ENCODE assay signal across 18 cellular contexts in the genomic region with DNA sequence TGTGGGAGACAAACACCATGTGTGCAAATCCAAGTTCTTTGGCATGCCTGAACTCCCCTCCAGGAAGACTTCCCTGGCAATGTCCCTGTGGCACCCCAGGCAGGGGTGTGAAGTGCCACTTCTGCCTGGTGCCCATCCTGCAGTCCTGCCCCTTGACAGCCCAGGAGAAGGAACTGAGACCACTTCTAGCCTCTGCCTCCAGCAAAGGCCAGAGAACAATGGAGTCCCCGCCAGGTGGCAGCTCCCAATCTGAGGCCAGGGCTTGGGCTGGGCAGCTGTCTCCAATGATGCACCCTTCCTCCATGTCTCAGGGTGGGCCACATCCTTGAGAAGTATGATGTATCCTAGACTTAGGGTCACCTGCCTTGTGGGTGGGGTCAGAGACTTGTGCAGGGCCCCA. TPM values are rescaled to one million over a fixed set of nuclear protein-coding genes. Genes with fewer than 3 reads are reported as not detected.
DNase-seq lines count a peak whose midpoint lies in the region; ATAC-seq and TF ChIP-seq lines count a peak whose summit lies in the region.
"Had no signal": no experiment of that assay in that cellular context is flagged by ENCODE, and none has a peak within 500 bp of the region (broad histone marks: within the 10 kb centered on the region; RNA-seq: fewer than 3 reads in every experiment).

No MANE protein-coding gene starts in this region.

- DNase-seq in GM06990 (ENCODE audit: extremely low read depth, insufficient read length) (no peak), GM23338 (ENCODE audit: low spot score) (no peak), chondrocyte (ENCODE audit: low spot score) (peak; percentile 46), spleen (peak; percentile 37), T-helper 2 cell (no peak), stomach (no peak), NCI-H1436 (lab: John Stamatoyannopoulos, UW) (no peak), mucosa of descending colon (no peak)
- DNase-seq: COR-L47, HCEC 1CT, NCI-H146, NCI-H2081 treated with DMSO at 0.1 percent for 48 hours, NCI-H2227 treated with DMSO at 0.1 percent for 48 hours, NCI-H524 treated with DMSO at 0.1 percent for 48 hours, Right ventricle myocardium superior had no signal

- H3K36me3 Mint-ChIP-seq in GM23338 (ENCODE audit: low read depth) = no peaks in the 10 kb centered on the region
- H3K36me3 Mint-ChIP-seq in chondrocyte (ENCODE audit: low read depth) = no peaks in the 10 kb centered on the region
- H3K36me3 Mint-ChIP-seq: CD14-positive monocyte had no signal

- H3K4me3 Mint-ChIP-seq in GM23338 = no peak overlapping the region
- no peak overlapping the region for H3K4me3 Mint-ChIP-seq in chondrocyte (ENCODE audit: unreplicated experiment)
- H3K4me3 Mint-ChIP-seq: CD14-positive monocyte had no signal

- H3K4me1 ChIP-seq in GM23338 (ENCODE audit: insufficient read depth) = no peaks in the 10 kb centered on the region; the same call in 1 of the 2 replicates
- no peaks in the 10 kb centered on the region for H3K4me1 ChIP-seq in spleen
- peaks cover 0 to 10% (median 2%) of the 10 kb centered on the region in 4 donors for H3K4me1 ChIP-seq in stomach
- H3K4me1 ChIP-seq in mucosa of descending colon (ENCODE audit: low read depth) = no peaks in the 10 kb centered on the region

- ATAC-seq in GM23338 = peak; percentile 4; the same call in 2 of the 3 replicates
- ATAC-seq in mucosa of descending colon = no peak

- H3K4me3 ChIP-seq in GM06990 (replicated peaks; ENCODE audit: low read depth, low read length) = no peak overlapping the region
- H3K4me3 ChIP-seq in GM23338 = no peak overlapping the region
- H3K4me3 ChIP-seq in spleen = no peak overlapping the region
- H3K4me3 ChIP-seq in stomach = no peak overlapping the region
- no peak overlapping the region for H3K4me3 ChIP-seq in mucosa of descending colon

- intact Hi-C loops in spleen (cut with DNase I; ENCODE audit: low total_unique reads) = no loop called here
- intact Hi-C loops in stomach (cut with DNase I; ENCODE audit: low total_unique reads) = no loop called here
- intact Hi-C loops in mucosa of descending colon (cut with DNase I, micrococcal nuclease) = no loop called here

- no peaks in the 10 kb centered on the region; the same call in 1 of the 2 replicates for H3K27me3 ChIP-seq in GM06990 (replicated peaks; ENCODE audit: control insufficient read depth, insufficient read depth, low read length)
- no peaks in the 10 kb centered on the region for H3K27me3 ChIP-seq in GM23338 (ENCODE audit: insufficient read depth)
- H3K27me3 ChIP-seq in spleen (replicated peaks in 1 of 7) = no peaks in the 10 kb centered on the region
- H3K27me3 ChIP-seq in stomach = no peaks in the 10 kb centered on the region

- H2AFZ ChIP-seq in GM23338 = peak overlapping the region; percentile 93; the same call in 1 of the 2 replicates

- H4K20me1 ChIP-seq in GM23338 (replicated peaks; ENCODE audit: insufficient read depth) = no peaks in the 10 kb centered on the region

- no peaks in the 10 kb centered on the region for H3K9me3 ChIP-seq in spleen
- H3K9me3 ChIP-seq in stomach = no peaks in the 10 kb centered on the region
- H3K9me3 ChIP-seq in mucosa of descending colon = no peaks in the 10 kb centered on the region

- no peaks in the 10 kb centered on the region for H3K9me2 ChIP-seq in GM23338 (ENCODE audit: insufficient read depth)

- no peaks in the 10 kb centered on the region for H3K9me3 Mint-ChIP-seq in GM23338
- no peaks in the 10 kb centered on the region for H3K9me3 Mint-ChIP-seq in chondrocyte (ENCODE audit: low read depth)

- H3K27ac ChIP-seq in GM23338 (ENCODE audit: low read depth) = no peak overlapping the region
- H3K27ac ChIP-seq in spleen = no peak overlapping the region
- no peak overlapping the region for H3K27ac ChIP-seq in stomach

- 93 to 100% (median 95%) methylated on average over 1 of the region's 1 CpG; no CpG with 5 or more reads in 2 of the 5 donors for WGBS in spleen, 5 donors
- 93 to 94% (median 94%) methylated on average over 1 of the region's 1 CpG; no CpG with 5 or more reads in 2 of the 5 donors for WGBS in stomach, 5 donors

- no peaks in the 10 kb centered on the region for H3K36me3 ChIP-seq in GM06990 (ENCODE audit: control insufficient read depth, insufficient read depth, low read length)
- H3K36me3 ChIP-seq in GM23338 (ENCODE audit: insufficient read depth) = no peaks in the 10 kb centered on the region
- H3K36me3 ChIP-seq in spleen = no peaks in the 10 kb centered on the region
- H3K36me3 ChIP-seq in stomach = no peaks in the 10 kb centered on the region
- H3K36me3 ChIP-seq in mucosa of descending colon (ENCODE audit: low read depth) = no peaks in the 10 kb centered on the region

- no peaks in the 10 kb centered on the region for H3F3A ChIP-seq in GM23338 (replicated peaks; ENCODE audit: low read depth)

- H3K79me2 ChIP-seq in GM23338 (replicated peaks; ENCODE audit: insufficient read depth) = no peaks in the 10 kb centered on the region

- H3K27ac Mint-ChIP-seq in GM23338 (no peak overlapping the region), chondrocyte (ENCODE audit: unreplicated experiment) (no peak overlapping the region)

- TF ChIP-seq CTCF in GM06990 (IDR thresholded peaks at IDR 0.05; ENCODE audit: insufficient read depth, low read length, poor library complexity, severe bottlenecking) = peak; percentile 23
- peak in 1 of 2 experiments; percentile 33; a peak in 2 of 4 replicates for TF ChIP-seq CTCF in GM23338 (conservative IDR thresholded peaks at IDR 0.05; ENCODE audit: low read depth in 2 of 2)
- TF ChIP-seq CTCF in chondrocyte (IDR thresholded peaks at IDR 0.05) = no peak
- no peak for TF ChIP-seq CTCF in spleen (IDR thresholded peaks at IDR 0.05 in 8 of 11, conservative IDR thresholded peaks at IDR 0.05 in 3 of 11)
- TF ChIP-seq CTCF in stomach (IDR thresholded peaks at IDR 0.05) = no peak
- no peak for TF ChIP-seq CTCF in mucosa of descending colon (IDR thresholded peaks at IDR 0.05)

- peaks cover 31% of the 10 kb centered on the region for H3K4me1 Mint-ChIP-seq in GM23338
- peaks cover 4% of the 10 kb centered on the region for H3K4me1 Mint-ChIP-seq in chondrocyte (ENCODE audit: low read depth)
- H3K4me1 Mint-ChIP-seq: CD14-positive monocyte had no signal

- H3K4me2 ChIP-seq in GM23338 = no peak overlapping the region

- H3K27me3 Mint-ChIP-seq in GM23338 (ENCODE audit: insufficient read depth, low read depth, poor library complexity) (peaks cover 21% of the 10 kb centered on the region), chondrocyte (ENCODE audit: low read depth) (no peaks in the 10 kb centered on the region)

- TF ChIP-seq POLR2A in spleen (IDR thresholded peaks at IDR 0.05) (no peak), stomach (IDR thresholded peaks at IDR 0.05) (no peak)

- no peak for TF ChIP-seq EP300 in stomach (IDR thresholded peaks at IDR 0.05)

TF ChIP-seq in GM23338, 12 proteins besides CTCF, POLR2A, EP300 and RAD21 (continues in another document):
- TF ChIP-seq CREB1 (CRISPR knock-in tag; IDR thresholded peaks at IDR 0.05; ENCODE audit: low read depth) (no peak), NANOG (IDR thresholded peaks at IDR 0.05; ENCODE audit: borderline replicate concordance) (no peak), ETS1 (IDR thresholded peaks at IDR 0.05) (no peak), ZNF114 (CRISPR knock-in tag; IDR thresholded peaks at IDR 0.05) (no peak), ZNF331 (CRISPR knock-in tag; IDR thresholded peaks at IDR 0.05; ENCODE audit: low read depth) (no peak)

RNA-seq across cellular contexts. Expression of gene FXYD4, which starts 5.4 kb away (rescaled TPM):
- total RNA-seq in GM23338 (2014; rRNA removed; shearing (Covaris generic)) = not detected in 2 replicates
- polyA plus RNA-seq in GM23338 (2016; fragmentation: Nextera tagmentation; extraction: Ambion mirVana) (not detected in 2 replicates), spleen (under 1 TPM in 1 of 3 donors, not detected in 2; 0.20 TPM), stomach (1 to 10 TPM; 2.8 to 7.3 (median 6.0) TPM)
- total RNA-seq in chondrocyte (not detected in 3 replicates), spleen (not detected), stomach (not detected), mucosa of descending colon (not detected)
- total RNA-seq: A673, HT-29, Right ventricle myocardium superior had no signal
- polyA plus RNA-seq: CD14-positive monocyte had no signal

RNA-seq across cellular contexts. Expression of gene HNRNPF, which starts 32.2 kb away (rescaled TPM):
- 346 and 378 TPM in 2 replicates for total RNA-seq in GM23338 (2014; rRNA removed; shearing (Covaris generic))
- polyA plus RNA-seq in GM23338 (2016; fragmentation: Nextera tagmentation; extraction: Ambion mirVana) (197 and 210 TPM in 2 replicates), spleen (100 to 1,000 TPM in 2 of 3 donors, 10 to 100 TPM in 1; 82.8 to 141 (median 116) TPM), stomach (100 to 1,000 TPM in 1 of 3 donors, 10 to 100 TPM in 2; 74.7 to 131 (median 87.5) TPM)
- total RNA-seq in chondrocyte (122 to 126 TPM (median 123 TPM) in 3 replicates), spleen (100 to 1,000 TPM; 159 to 253 (median 206) TPM), stomach (100 to 1,000 TPM in 2 of 5 donors, 10 to 100 TPM in 3; 36.2 to 169 (median 87.0) TPM), mucosa of descending colon (100 to 1,000 TPM; 212 to 229 (median 227) TPM)

Comparison
In these comparisons a context has a peak if more than half of its experiments do, and no peak if none do; other contexts are left out.
1. DNase-seq: peak in chondrocyte (single experiment) and spleen (single experiment); none in GM06990 (single experiment), GM23338 (single experiment), T-helper 2 cell (0 of 5), stomach (single experiment), NCI-H1436 (single experiment) and mucosa of descending colon (0 of 3).